12 cellular contexts compared by ENCODE assay signal in genomic region chr19:1015782-1016646, GRCh38. TPM values are rescaled to one million over a fixed set of nuclear protein-coding genes. Genes with fewer than 3 reads are reported as not detected.
DNase-seq lines count a peak whose midpoint lies in the region; ATAC-seq and TF ChIP-seq lines count a peak whose summit lies in the region.
"Had no signal": no experiment of that assay in that cellular context is flagged by ENCODE, and none has a peak within 500 bp of the region (broad histone marks: within the 10 kb centered on the region; RNA-seq: fewer than 3 reads in every experiment).

No MANE protein-coding gene starts in this region.

- no peak for DNase-seq in AG04450 (ENCODE audit: low read depth, low spot score)
- no peak for DNase-seq in IMR-90
- DNase-seq in neural progenitor cell (ENCODE audit: low spot score) = peak; percentile 42
- no peak for DNase-seq in NCI-H1092 (lab: John Stamatoyannopoulos, UW)
- no peak for DNase-seq in NCI-H345 (lab: John Stamatoyannopoulos, UW)
- DNase-seq in KG1 (lab: John Stamatoyannopoulos, UW) = no peak
- DNase-seq: effector CD4-positive, alpha-beta T cell; NCI-H524 treated with DMSO at 0.1 percent for 48 hours had no signal

- no TSS peak for BruUV-seq in IMR-90 (replicated peaks; lab: Mats Ljungman, UMichigan)

- no peak for TF ChIP-seq CTCF in AG04450 (IDR thresholded peaks at IDR 0.05; ENCODE audit: low read depth, low read length)
- no peak for TF ChIP-seq CTCF in IMR-90 (conservative IDR thresholded peaks at IDR 0.05; ENCODE audit: low read depth, low read length)
- TF ChIP-seq CTCF in neural progenitor cell (IDR thresholded peaks at IDR 0.05) = no peak

- H2AFZ ChIP-seq in IMR-90 (replicated peaks; ENCODE audit: low read length, poor library complexity) (peak overlapping the region; percentile 14), neural progenitor cell (replicated peaks) (no peak overlapping the region)

- peaks cover 67% of the 10 kb centered on the region for H3K79me2 ChIP-seq in neural progenitor cell (ENCODE audit: low read depth)

- H3K4me1 Mint-ChIP-seq in neural progenitor cell = peaks cover 33% of the 10 kb centered on the region

- intact Hi-C loops in IMR-90 (cut with micrococcal nuclease) = no loop called here

- H3K23ac ChIP-seq in IMR-90 (ENCODE audit: low read depth, low read length) = no peak overlapping the region

- no peak overlapping the region for H3K18ac ChIP-seq in IMR-90 (ENCODE audit: low read depth, low read length)

- H3K27ac Mint-ChIP-seq in neural progenitor cell = no peak overlapping the region

- ATAC-seq in IMR-90 (ENCODE audit: low read depth) (no peak), GM19452 (IDR thresholded peaks at IDR 0.05; ENCODE audit: unreplicated experiment) (no peak)

- H2AK5ac ChIP-seq in IMR-90 (ENCODE audit: low read depth, low read length) = no peak overlapping the region; the same call in 1 of the 2 replicates

- H3K4me1 ChIP-seq in IMR-90 (ENCODE audit: control insufficient read depth, insufficient read depth, low read length) (peaks cover 33% of the 10 kb centered on the region), endocrine pancreas (ENCODE audit: control insufficient read depth, insufficient read depth, low read length) (no peaks in the 10 kb centered on the region), neural progenitor cell (peaks cover 21% of the 10 kb centered on the region)

- no peak for TF ChIP-seq POLR2A in IMR-90 (IDR thresholded peaks at IDR 0.05; ENCODE audit: low read depth, low read length)

- no peaks in the 10 kb centered on the region for H3K27me3 ChIP-seq in AG04450 (ENCODE audit: control insufficient read depth, insufficient read depth, low read length)
- no peaks in the 10 kb centered on the region for H3K27me3 ChIP-seq in IMR-90 (ENCODE audit: control insufficient read depth, insufficient read depth, low read length)
- no peaks in the 10 kb centered on the region for H3K27me3 ChIP-seq in endocrine pancreas (ENCODE audit: control insufficient read depth, insufficient read depth, low read length)
- no peaks in the 10 kb centered on the region for H3K27me3 ChIP-seq in neural progenitor cell

- peak overlapping the region; percentile 42 for H2AK9ac ChIP-seq in IMR-90 (replicated peaks; ENCODE audit: low read depth, low read length, poor library complexity)

- H2BK15ac ChIP-seq in IMR-90 (ENCODE audit: low read depth, low read length) = no peak overlapping the region

- no peak overlapping the region for H2BK20ac ChIP-seq in IMR-90 (ENCODE audit: low read depth, low read length)

- no peaks in the 10 kb centered on the region for H3K9me3 Mint-ChIP-seq in neural progenitor cell

- H3K4me3 Mint-ChIP-seq in neural progenitor cell = peak overlapping the region; percentile 46

- H3K9me1 ChIP-seq in IMR-90 (ENCODE audit: insufficient read depth, low read length) = peaks cover 9% of the 10 kb centered on the region; the same call in 1 of the 2 replicates

- 0 out of 2 replicates have a peak overlapping the region, but pooled peaks have one; percentile 0 for H3K14ac ChIP-seq in IMR-90 (replicated peaks; ENCODE audit: low read depth, low read length)

- H3K79me1 ChIP-seq in IMR-90 (ENCODE audit: low read depth in 1 of 2, low read length in 2 of 2) = peaks cover 0 to 71% of the 10 kb centered on the region in 2 experiments; a peak in 2 of 4 replicates

- H4K20me1 ChIP-seq in IMR-90 (ENCODE audit: insufficient read depth, low read length) (peaks cover 78% of the 10 kb centered on the region), neural progenitor cell (ENCODE audit: low read depth) (peaks cover 67% of the 10 kb centered on the region)

- H2BK5ac ChIP-seq in IMR-90 (ENCODE audit: low read depth, low read length, poor library complexity, severe bottlenecking) = peak overlapping the region; percentile 28

- in situ Hi-C loops in IMR-90 (cut with MboI; ENCODE audit: low sequenced_read_pairs) = no loop called here

- no peak for TF ChIP-seq RAD21 in IMR-90 (IDR thresholded peaks at IDR 0.05; ENCODE audit: low read length)

- peaks cover 4% of the 10 kb centered on the region; the same call in 1 of the 2 replicates for H3K9me3 ChIP-seq in AG04450 (ENCODE audit: control insufficient read depth, insufficient read depth, low read length)
- no peaks in the 10 kb centered on the region for H3K9me3 ChIP-seq in IMR-90 (ENCODE audit: control insufficient read depth, insufficient read depth, low read length)
- no peaks in the 10 kb centered on the region for H3K9me3 ChIP-seq in endocrine pancreas (ENCODE audit: control insufficient read depth, low read length)
- H3K9me3 ChIP-seq in neural progenitor cell (ENCODE audit: low read depth) = no peaks in the 10 kb centered on the region

- CTCF ChIA-PET in AG04450 (lab: Charles Lee) (interaction anchor here (0.7 to 1.2 kb wide), 2 partner anchors 228 to 229 kb away, joined by 3 to 4 read pairs; no protein-coding TSS in a partner anchor), IMR-90 (lab: Yijun Ruan, JAX) (no interaction called here)

- peak overlapping the region; percentile 38; the same call in 1 of the 2 replicates for H3K4me2 ChIP-seq in IMR-90 (ENCODE audit: low read depth, low read length)
- peak overlapping the region; percentile 55 for H3K4me2 ChIP-seq in neural progenitor cell

- no peak overlapping the region for H2BK120ac ChIP-seq in IMR-90 (ENCODE audit: low read depth, low read length)

- peak overlapping the region; percentile 32; the same call in 1 of the 2 replicates for H3K4ac ChIP-seq in IMR-90 (ENCODE audit: low read depth, low read length)

- WGBS in IMR-90 (ENCODE audit: extremely low coverage in 2 of 2, insufficient read length in 1 of 2), 2 experiments = 64% methylated on average over 16 of the region's 31 CpGs; no CpG with 5 or more reads in 1 of the 2 experiments

- H3K9ac ChIP-seq in IMR-90 (ENCODE audit: low read depth, low read length) (no peak overlapping the region), endocrine pancreas (ENCODE audit: control insufficient read depth, insufficient read depth, low read length) (peak overlapping the region; percentile 56), neural progenitor cell (peak overlapping the region; percentile 19)

- dilution Hi-C loops in IMR-90 (cut with HindIII; ENCODE audit: low sequenced_read_pairs, unreplicated experiment) = no loop called here

- H3K36me3 Mint-ChIP-seq in neural progenitor cell = no peaks in the 10 kb centered on the region

- H3K36me3 ChIP-seq in IMR-90 (ENCODE audit: control insufficient read depth, insufficient read depth, low read length) (peaks cover 27% of the 10 kb centered on the region), endocrine pancreas (ENCODE audit: control insufficient read depth, insufficient read depth, low read length) (peaks cover 3% of the 10 kb centered on the region), neural progenitor cell (no peaks in the 10 kb centered on the region)

- H4K5ac ChIP-seq in IMR-90 (ENCODE audit: low read depth, low read length) = no peak overlapping the region

- no peak overlapping the region for H3K56ac ChIP-seq in IMR-90 (ENCODE audit: extremely low read depth, insufficient read depth, low read length)

- POLR2A ChIA-PET in AG04450 (lab: Yijun Ruan, JAX) = interaction anchor here (0.7 to 1.8 kb wide), 5 partner anchors 10 to 330 kb away, joined by 3 to 5 read pairs (median 4); partner anchors contain the start of gene CNN2
- POLR2A ChIA-PET in IMR-90 (lab: Charles Lee; ENCODE audit: unreplicated experiment) = interaction anchor here (0.6 kb wide), 1 partner anchor 11 kb away, joined by 3 read pairs; no protein-coding TSS in a partner anchor

- no peaks in the 10 kb centered on the region for H3K27me3 Mint-ChIP-seq in neural progenitor cell (ENCODE audit: insufficient read depth, low read depth)
- H3K27me3 Mint-ChIP-seq: progenitor cell of endocrine pancreas had no signal

- H3F3A ChIP-seq in neural progenitor cell (ENCODE audit: low read depth) = peaks cover 4% of the 10 kb centered on the region

- H3K27ac ChIP-seq in AG04450 (ENCODE audit: low read depth, low read length) = peak overlapping the region; percentile 31
- no peak overlapping the region for H3K27ac ChIP-seq in IMR-90 (ENCODE audit: insufficient read depth, low read length)
- no peak overlapping the region for H3K27ac ChIP-seq in neural progenitor cell

- H4K91ac ChIP-seq in IMR-90 (ENCODE audit: insufficient read depth, low read depth, low read length) = no peak overlapping the region

- no peak overlapping the region for H3K4me3 ChIP-seq in AG04450 (ENCODE audit: low read depth, low read length)
- no peak overlapping the region for H3K4me3 ChIP-seq in IMR-90 (ENCODE audit: insufficient read depth, low read depth, low read length)
- no peak overlapping the region for H3K4me3 ChIP-seq in endocrine pancreas (ENCODE audit: control insufficient read depth, insufficient read depth, low read length)
- H3K4me3 ChIP-seq in neural progenitor cell = no peak overlapping the region

- H4K8ac ChIP-seq in IMR-90 (ENCODE audit: low read depth in 2 of 2, low read length in 2 of 2) = no peak overlapping the region

RNA-seq across cellular contexts. Expression of gene TMEM259, which starts 4.9 kb away (rescaled TPM):
- 55.8 and 74.0 TPM in 2 replicates for polyA plus RNA-seq in AG04450 (2011; rRNA removed)
- 39.4 and 62.0 TPM in 2 replicates for polyA minus RNA-seq in AG04450 (2011; rRNA and poly(A)+ RNA removed)
- 22.6 and 26.4 TPM in 2 replicates for total RNA-seq in IMR-90 (2012; rRNA removed)
- 153 and 181 TPM in 2 replicates for polyA plus RNA-seq in IMR-90 (2012; rRNA removed)
- polyA plus RNA-seq in IMR-90 (2012; cell fraction: cytosol; rRNA removed) = 88.4 and 194 TPM in 2 replicates
- 867 and 2,100 TPM in 2 replicates for polyA plus RNA-seq in IMR-90 (2012; cell fraction: nucleus; rRNA removed; ENCODE audit: low replicate concordance)
- total RNA-seq in neural progenitor cell (ENCODE audit: low replicate concordance) = 31.7 and 175 TPM in 2 replicates

RNA-seq across cellular contexts. Expression of gene RNU6-2, which starts 5.3 kb away (rescaled TPM):
- polyA plus RNA-seq in AG04450 (2011; rRNA removed) = not detected in 2 replicates
- polyA minus RNA-seq in AG04450 (2011; rRNA and poly(A)+ RNA removed) = under 0.01 TPM in 1 of 2 replicates, not detected in the other
- total RNA-seq in IMR-90 (2012; rRNA removed) = not detected in 2 replicates
- not detected in 2 replicates for polyA plus RNA-seq in IMR-90 (2012; rRNA removed)
- not detected in 2 replicates for polyA plus RNA-seq in IMR-90 (2012; cell fraction: cytosol; rRNA removed)
- not detected in 2 replicates for polyA plus RNA-seq in IMR-90 (2012; cell fraction: nucleus; rRNA removed; ENCODE audit: low replicate concordance)
- not detected in 2 replicates for total RNA-seq in neural progenitor cell (ENCODE audit: low replicate concordance)
- total RNA-seq: M059J, progenitor cell of endocrine pancreas had no signal

RNA-seq across cellular contexts. Expression of gene CNN2, which starts 10.4 kb away (rescaled TPM):
- polyA plus RNA-seq in AG04450 (2011; rRNA removed) = 302 and 362 TPM in 2 replicates
- polyA minus RNA-seq in AG04450 (2011; rRNA and poly(A)+ RNA removed) = 824 and 1,249 TPM in 2 replicates
- total RNA-seq in IMR-90 (2012; rRNA removed) = 270 and 272 TPM in 2 replicates
- polyA plus RNA-seq in IMR-90 (2012; rRNA removed) = 385 and 395 TPM in 2 replicates
- polyA plus RNA-seq in IMR-90 (2012; cell fraction: cytosol; rRNA removed) = 751 and 1,323 TPM in 2 replicates
- 398 and 523 TPM in 2 replicates for polyA plus RNA-seq in IMR-90 (2012; cell fraction: nucleus; rRNA removed; ENCODE audit: low replicate concordance)
- 131 and 196 TPM in 2 replicates for total RNA-seq in neural progenitor cell (ENCODE audit: low replicate concordance)

RNA-seq across cellular contexts. Expression of gene GRIN3B, which starts 15.8 kb away (rescaled TPM):
- polyA plus RNA-seq in AG04450 (2011; rRNA removed) (0.24 and 0.38 TPM in 2 replicates), IMR-90 (2012; rRNA removed) (0.91 and 1.8 TPM in 2 replicates)
- 0.14 and 0.17 TPM in 2 replicates for polyA minus RNA-seq in AG04450 (2011; rRNA and poly(A)+ RNA removed)
- total RNA-seq in IMR-90 (2012; rRNA removed) (under 0.01 and 0.28 TPM in 2 replicates), neural progenitor cell (ENCODE audit: low replicate concordance) (5.4 and 5.9 TPM in 2 replicates)
- polyA plus RNA-seq in IMR-90 (2012; cell fraction: cytosol; rRNA removed) = 1.0 and 2.6 TPM in 2 replicates
- polyA plus RNA-seq in IMR-90 (2012; cell fraction: nucleus; rRNA removed; ENCODE audit: low replicate concordance) = 6.9 and 13.4 TPM in 2 replicates
- total RNA-seq: M059J had no signal

RNA-seq across cellular contexts. Expression of gene ABCA7, which starts 23.9 kb away (rescaled TPM):
- polyA plus RNA-seq in AG04450 (2011; rRNA removed) (1.5 and 1.6 TPM in 2 replicates), IMR-90 (2012; rRNA removed) (3.2 and 3.3 TPM in 2 replicates)
- polyA minus RNA-seq in AG04450 (2011; rRNA and poly(A)+ RNA removed) = 2.7 and 3.4 TPM in 2 replicates
- total RNA-seq in IMR-90 (2012; rRNA removed) (0.36 and 0.56 TPM in 2 replicates), neural progenitor cell (ENCODE audit: low replicate concordance) (1.4 and 21.9 TPM in 2 replicates)
- 3.0 and 3.3 TPM in 2 replicates for polyA plus RNA-seq in IMR-90 (2012; cell fraction: cytosol; rRNA removed)
- 21.0 and 42.9 TPM in 2 replicates for polyA plus RNA-seq in IMR-90 (2012; cell fraction: nucleus; rRNA removed; ENCODE audit: low replicate concordance)
